ENCODE assay signal across 8 cellular contexts in genomic region chr17:7476474-7476873, GRCh38. TPM values are rescaled to one million over a fixed set of nuclear protein-coding genes. Genes with fewer than 3 reads are reported as not detected.
DNase-seq lines count a peak whose midpoint lies in the region; ATAC-seq and TF ChIP-seq lines count a peak whose summit lies in the region.

No MANE protein-coding gene starts in this region.

- CTCF ChIA-PET in activated CD4-positive, alpha-beta memory T cell treated with anti-CD3 and anti-CD28 coated beads for 36 hours (lab: Charles Lee): interaction anchor here (1.0 to 6.2 kb wide), 4 partner anchors 22 to 113 kb away, joined by 3 to 54 read pairs (median 4); partner anchors contain the start of gene TMEM102
- CTCF ChIA-PET in activated CD4-positive, alpha-beta memory T cell treated with anti-CD3 and anti-CD28 coated beads, Interleukin-2, amount 10 ng/mL, durations not matched to agents 7 days and 5 days (lab: Charles Lee): interaction anchor here (0.8 to 2.4 kb wide), 6 partner anchors 9 to 121 kb away, joined by 3 to 17 read pairs (median 5); partner anchors contain the start of genes SENP3 and TMEM102

- H3K9me3 ChIP-seq in thyroid gland: no peaks in the 10 kb centered on the region

- 30 to 49% methylated on average over 3 of the region's 3 CpGs for WGBS in thyroid gland, 2 donors

- peak overlapping the region; percentile 100 for H3K27ac ChIP-seq in thyroid gland

- DNase-seq in activated CD4-positive, alpha-beta memory T cell treated with anti-CD3 and anti-CD28 coated beads for 36 hours: no peak
- DNase-seq in activated CD4-positive, alpha-beta memory T cell treated with anti-CD3 and anti-CD28 coated beads, Interleukin-2, amount 10 ng/mL, durations not matched to agents 7 days and 5 days: no peak
- DNase-seq in activated naive CD8-positive, alpha-beta T cell treated with anti-CD3 and anti-CD28 coated beads for 36 hours: no peak
- DNase-seq in hepatic stellate cell (ENCODE audit: low spot score): peak; percentile 51
- DNase-seq in thyroid gland: no peak
- DNase-seq in CD1c-positive myeloid dendritic cell (ENCODE audit: extremely low spot score): no peak

- H3K27me3 ChIP-seq in thyroid gland: no peaks in the 10 kb centered on the region

- peaks cover 55% of the 10 kb centered on the region for H3K4me1 Mint-ChIP-seq in activated CD4-positive, alpha-beta memory T cell treated with anti-CD3 and anti-CD28 coated beads for 36 hours (ENCODE audit: low read depth)
- H3K4me1 Mint-ChIP-seq in activated CD4-positive, alpha-beta memory T cell treated with anti-CD3 and anti-CD28 coated beads, Interleukin-2, amount 10 ng/mL, durations not matched to agents 7 days and 5 days: peaks cover 48% of the 10 kb centered on the region
- H3K4me1 Mint-ChIP-seq in activated naive CD8-positive, alpha-beta T cell treated with anti-CD3 and anti-CD28 coated beads for 36 hours: peaks cover 45% of the 10 kb centered on the region

- TF ChIP-seq CTCF in thyroid gland (IDR thresholded peaks at IDR 0.05): no peak

- ATAC-seq in HG03439 (IDR thresholded peaks at IDR 0.05; ENCODE audit: unreplicated experiment) (no peak), HG03039 (IDR thresholded peaks at IDR 0.05; ENCODE audit: unreplicated experiment) (no peak)

- POLR2A ChIA-PET in activated CD4-positive, alpha-beta memory T cell treated with anti-CD3 and anti-CD28 coated beads for 36 hours (lab: Charles Lee): interaction anchor here (1.5 to 1.7 kb wide), 2 partner anchors 9 to 211 kb away, joined by 3 to 12 read pairs; partner anchors contain the start of gene TP53
- POLR2A ChIA-PET in activated CD4-positive, alpha-beta memory T cell treated with anti-CD3 and anti-CD28 coated beads, Interleukin-2, amount 10 ng/mL, durations not matched to agents 7 days and 5 days (lab: Charles Lee): interaction anchor here (0.7 to 13.0 kb wide), 8 partner anchors 7 to 36 kb away, joined by 3 to 232 read pairs (median 5); partner anchors contain the start of genes CHRNB1, FGF11, POLR2A and TMEM102

- intact Hi-C loops in activated CD4-positive, alpha-beta memory T cell treated with anti-CD3 and anti-CD28 coated beads for 36 hours (cut with micrococcal nuclease): no loop called here
- intact Hi-C loops in thyroid gland (cut with DNase I): loop anchor here (5.0 kb wide), 1 partner anchor 34 kb away; no protein-coding TSS in a partner anchor

- no peaks in the 10 kb centered on the region for H3K9me3 Mint-ChIP-seq in activated CD4-positive, alpha-beta memory T cell treated with anti-CD3 and anti-CD28 coated beads for 36 hours
- no peaks in the 10 kb centered on the region for H3K9me3 Mint-ChIP-seq in activated CD4-positive, alpha-beta memory T cell treated with anti-CD3 and anti-CD28 coated beads, Interleukin-2, amount 10 ng/mL, durations not matched to agents 7 days and 5 days
- no peaks in the 10 kb centered on the region for H3K9me3 Mint-ChIP-seq in activated naive CD8-positive, alpha-beta T cell treated with anti-CD3 and anti-CD28 coated beads for 36 hours

- peaks cover 3% of the 10 kb centered on the region for H3K36me3 Mint-ChIP-seq in activated CD4-positive, alpha-beta memory T cell treated with anti-CD3 and anti-CD28 coated beads for 36 hours
- H3K36me3 Mint-ChIP-seq in activated CD4-positive, alpha-beta memory T cell treated with anti-CD3 and anti-CD28 coated beads, Interleukin-2, amount 10 ng/mL, durations not matched to agents 7 days and 5 days (ENCODE audit: low read depth): peaks cover 7% of the 10 kb centered on the region
- H3K36me3 Mint-ChIP-seq in activated naive CD8-positive, alpha-beta T cell treated with anti-CD3 and anti-CD28 coated beads for 36 hours: peaks cover 17% of the 10 kb centered on the region

- H3K27me3 Mint-ChIP-seq in activated CD4-positive, alpha-beta memory T cell treated with anti-CD3 and anti-CD28 coated beads for 36 hours: no peaks in the 10 kb centered on the region
- no peaks in the 10 kb centered on the region for H3K27me3 Mint-ChIP-seq in activated CD4-positive, alpha-beta memory T cell treated with anti-CD3 and anti-CD28 coated beads, Interleukin-2, amount 10 ng/mL, durations not matched to agents 7 days and 5 days
- H3K27me3 Mint-ChIP-seq in activated naive CD8-positive, alpha-beta T cell treated with anti-CD3 and anti-CD28 coated beads for 36 hours: no peaks in the 10 kb centered on the region

- no peak overlapping the region for H3K4me3 Mint-ChIP-seq in activated CD4-positive, alpha-beta memory T cell treated with anti-CD3 and anti-CD28 coated beads for 36 hours
- no peak overlapping the region for H3K4me3 Mint-ChIP-seq in activated CD4-positive, alpha-beta memory T cell treated with anti-CD3 and anti-CD28 coated beads, Interleukin-2, amount 10 ng/mL, durations not matched to agents 7 days and 5 days
- peak overlapping the region; percentile 56 for H3K4me3 Mint-ChIP-seq in activated naive CD8-positive, alpha-beta T cell treated with anti-CD3 and anti-CD28 coated beads for 36 hours

- no peaks in the 10 kb centered on the region for H3K36me3 ChIP-seq in thyroid gland

- H3K4me3 ChIP-seq in thyroid gland (replicated peaks in 1 of 3): no peak overlapping the region

- peak overlapping the region; percentile 59 for H3K27ac Mint-ChIP-seq in activated CD4-positive, alpha-beta memory T cell treated with anti-CD3 and anti-CD28 coated beads for 36 hours
- H3K27ac Mint-ChIP-seq in activated CD4-positive, alpha-beta memory T cell treated with anti-CD3 and anti-CD28 coated beads, Interleukin-2, amount 10 ng/mL, durations not matched to agents 7 days and 5 days: no peak overlapping the region
- H3K27ac Mint-ChIP-seq in activated naive CD8-positive, alpha-beta T cell treated with anti-CD3 and anti-CD28 coated beads for 36 hours: peak overlapping the region; percentile 92

- no peak for TF ChIP-seq POLR2A in thyroid gland (IDR thresholded peaks at IDR 0.05)

- peaks cover 48 to 64% of the 10 kb centered on the region in 2 donors for H3K4me1 ChIP-seq in thyroid gland

RNA-seq across cellular contexts. Expression of gene ZBTB4, which starts 3.0 kb away (rescaled TPM):
- 10 to 100 TPM; 16.5 to 16.7 TPM for total RNA-seq in activated CD4-positive, alpha-beta memory T cell treated with anti-CD3 and anti-CD28 coated beads for 36 hours
- total RNA-seq in activated CD4-positive, alpha-beta memory T cell treated with anti-CD3 and anti-CD28 coated beads, Interleukin-2, amount 10 ng/mL, durations not matched to agents 7 days and 5 days: 10 to 100 TPM; 27.4 to 27.9 TPM
- total RNA-seq in activated naive CD8-positive, alpha-beta T cell treated with anti-CD3 and anti-CD28 coated beads for 36 hours: 10 to 100 TPM; 16.7 TPM
- total RNA-seq in thyroid gland: 10 to 100 TPM; 58.5 to 85.2 (median 79.9) TPM

RNA-seq across cellular contexts. Expression of gene SLC35G6, which starts 4.8 kb away (rescaled TPM):
- not detected for total RNA-seq in activated CD4-positive, alpha-beta memory T cell treated with anti-CD3 and anti-CD28 coated beads for 36 hours
- not detected for total RNA-seq in activated CD4-positive, alpha-beta memory T cell treated with anti-CD3 and anti-CD28 coated beads, Interleukin-2, amount 10 ng/mL, durations not matched to agents 7 days and 5 days
- total RNA-seq in activated naive CD8-positive, alpha-beta T cell treated with anti-CD3 and anti-CD28 coated beads for 36 hours: not detected
- total RNA-seq in thyroid gland: not detected

RNA-seq across cellular contexts. Expression of gene POLR2A, which starts 7.7 kb away (rescaled TPM):
- total RNA-seq in activated CD4-positive, alpha-beta memory T cell treated with anti-CD3 and anti-CD28 coated beads for 36 hours: 100 to 1,000 TPM; 180 to 187 TPM
- total RNA-seq in activated CD4-positive, alpha-beta memory T cell treated with anti-CD3 and anti-CD28 coated beads, Interleukin-2, amount 10 ng/mL, durations not matched to agents 7 days and 5 days: 100 to 1,000 TPM; 169 to 172 TPM
- 100 to 1,000 TPM; 198 to 200 TPM for total RNA-seq in activated naive CD8-positive, alpha-beta T cell treated with anti-CD3 and anti-CD28 coated beads for 36 hours
- 100 to 1,000 TPM in 2 of 4 donors, 10 to 100 TPM in 2; 47.6 to 125 (median 82.2) TPM for total RNA-seq in thyroid gland

RNA-seq across cellular contexts. Expression of gene CHRNB1, which starts 31.6 kb away (rescaled TPM):
- 1 to 10 TPM; 7.7 to 8.5 TPM for total RNA-seq in activated CD4-positive, alpha-beta memory T cell treated with anti-CD3 and anti-CD28 coated beads for 36 hours
- total RNA-seq in activated CD4-positive, alpha-beta memory T cell treated with anti-CD3 and anti-CD28 coated beads, Interleukin-2, amount 10 ng/mL, durations not matched to agents 7 days and 5 days: 10 to 100 TPM; 13.0 to 14.6 TPM
- total RNA-seq in activated naive CD8-positive, alpha-beta T cell treated with anti-CD3 and anti-CD28 coated beads for 36 hours: 10 to 100 TPM; 10.6 to 11.3 TPM
- total RNA-seq in thyroid gland: 10 to 100 TPM; 13.4 to 29.2 (median 19.8) TPM

RNA-seq across cellular contexts. Expression of gene FGF11, which starts 37.2 kb away (rescaled TPM):
- 1 to 10 TPM; 1.0 to 2.1 TPM for total RNA-seq in activated CD4-positive, alpha-beta memory T cell treated with anti-CD3 and anti-CD28 coated beads for 36 hours
- 10 to 100 TPM in 1 of 2 experiments, 1 to 10 TPM in 1; 8.9 to 10.8 TPM for total RNA-seq in activated CD4-positive, alpha-beta memory T cell treated with anti-CD3 and anti-CD28 coated beads, Interleukin-2, amount 10 ng/mL, durations not matched to agents 7 days and 5 days
- 1 to 10 TPM; 7.6 to 9.2 TPM for total RNA-seq in activated naive CD8-positive, alpha-beta T cell treated with anti-CD3 and anti-CD28 coated beads for 36 hours
- total RNA-seq in thyroid gland: 10 to 100 TPM in 3 of 4 donors, 1 to 10 TPM in 1; 4.3 to 12.1 (median 10.5) TPM
